In genomic region chr12:121857322-121858246, GRCh38 we compare ENCODE assay signal across 1 cellular context.
TF ChIP-seq lines count a peak whose summit lies in the region.

No MANE protein-coding gene starts in this region.

TF ChIP-seq in K562, 482 proteins besides CTCF, POLR2A, EP300 and RAD21:
- TF ChIP-seq MIER1 (IDR thresholded peaks at IDR 0.05; ENCODE audit: low read depth) (no peak), HMGN3 (IDR thresholded peaks at IDR 0.05; ENCODE audit: borderline replicate concordance, extremely low read depth, insufficient read length, low read depth, low read length) (no peak), MCM5 (IDR thresholded peaks at IDR 0.05; ENCODE audit: low read depth) (no peak), PATZ1 (CRISPR knock-in tag; IDR thresholded peaks at IDR 0.05; ENCODE audit: borderline replicate concordance) (no peak), ZBED1 (IDR thresholded peaks at IDR 0.05) (no peak), VEZF1 (CRISPR knock-in tag; IDR thresholded peaks at IDR 0.05) (no peak), CHD2 (IDR thresholded peaks at IDR 0.05; ENCODE audit: low read depth, low read length) (no peak), KLF16 (IDR thresholded peaks at IDR 0.05) (no peak), ZNF830 (CRISPR knock-in tag; IDR thresholded peaks at IDR 0.05) (no peak), PYGO2 (tag; IDR thresholded peaks at IDR 0.05) (no peak), ZNF609 (CRISPR knock-in tag; IDR thresholded peaks at IDR 0.05; ENCODE audit: borderline replicate concordance) (no peak), SETDB1 (IDR thresholded peaks at IDR 0.05; ENCODE audit: low read length) (no peak), TARDBP (IDR thresholded peaks at IDR 0.05) (no peak), ID3 (CRISPR knock-in tag; IDR thresholded peaks at IDR 0.05) (no peak), ID3 (tag; IDR thresholded peaks at IDR 0.05) (no peak), ZNF778 (CRISPR knock-in tag; IDR thresholded peaks at IDR 0.05) (no peak), SMAD1 (IDR thresholded peaks at IDR 0.05; ENCODE audit: low read depth, low read length, partially characterized antibody) (no peak), BCOR (IDR thresholded peaks at IDR 0.05) (peak; percentile 75), FOXK1 (CRISPR knock-in tag; IDR thresholded peaks at IDR 0.05; ENCODE audit: borderline replicate concordance) (no peak), C11orf30 (IDR thresholded peaks at IDR 0.05; ENCODE audit: low read depth) (peak; percentile 55), LCOR (CRISPR knock-in tag; IDR thresholded peaks at IDR 0.05) (no peak), KDM1A (IDR thresholded peaks at IDR 0.05) (peak; percentile 34 to 61; a peak in 2 of 4 replicates), HMG20A (CRISPR knock-in tag; conservative IDR thresholded peaks at IDR 0.05) (no peak), ZKSCAN3 (CRISPR knock-in tag; IDR thresholded peaks at IDR 0.05) (no peak), ZBTB7A (IDR thresholded peaks at IDR 0.05; ENCODE audit: borderline replicate concordance, control insufficient read depth, low read depth, low read length) (peak; percentile 81), FOXK2 (conservative IDR thresholded peaks at IDR 0.05 in 1 of 2, IDR thresholded peaks at IDR 0.05 in 1 of 2; ENCODE audit: low read depth in 2 of 2) (no peak), ZNF316 (IDR thresholded peaks at IDR 0.05) (peak; percentile 84), ZBTB49 (CRISPR knock-in tag; IDR thresholded peaks at IDR 0.05; ENCODE audit: borderline replicate concordance) (no peak), USF2 (CRISPR knock-in tag; IDR thresholded peaks at IDR 0.05) (no peak), PML (IDR thresholded peaks at IDR 0.05; ENCODE audit: low read length) (no peak), RBM25 (IDR thresholded peaks at IDR 0.05; ENCODE audit: low read depth, low read length, severe bottlenecking) (peak; percentile 60), ZFP91 (CRISPR knock-in tag; IDR thresholded peaks at IDR 0.05) (no peak), CHD1 (IDR thresholded peaks at IDR 0.05; ENCODE audit: low read length) (no peak), PCBP2 (IDR thresholded peaks at IDR 0.05; ENCODE audit: low read depth, low read length, poor library complexity, severe bottlenecking) (no peak), ZNF133 (CRISPR knock-in tag; IDR thresholded peaks at IDR 0.05) (no peak), JUNB (CRISPR knock-in tag; conservative IDR thresholded peaks at IDR 0.05) (no peak), FOXM1 (IDR thresholded peaks at IDR 0.05; ENCODE audit: low read depth) (no peak), FOXM1 (CRISPR knock-in tag; IDR thresholded peaks at IDR 0.05; ENCODE audit: low read depth) (no peak), ESRRA (IDR thresholded peaks at IDR 0.05; ENCODE audit: borderline replicate concordance, low read depth) (no peak), NR2F6 (CRISPR knock-in tag; IDR thresholded peaks at IDR 0.05) (no peak), NFIX (CRISPR knock-in tag; IDR thresholded peaks at IDR 0.05; ENCODE audit: low read depth) (no peak), PBX2 (CRISPR knock-in tag; IDR thresholded peaks at IDR 0.05; ENCODE audit: low read depth) (no peak), PBX2 (tag; conservative IDR thresholded peaks at IDR 0.05; ENCODE audit: low read depth) (no peak), EWSR1 (IDR thresholded peaks at IDR 0.05; ENCODE audit: borderline replicate concordance, low read depth, partially characterized antibody) (no peak), ETS2 (tag; IDR thresholded peaks at IDR 0.05; ENCODE audit: borderline replicate concordance, poor library complexity, severe bottlenecking) (no peak), FOSL1 (tag; conservative IDR thresholded peaks at IDR 0.05) (no peak)
